Comparison of ENCODE assay signal across 20 cellular contexts in the genomic region with DNA sequence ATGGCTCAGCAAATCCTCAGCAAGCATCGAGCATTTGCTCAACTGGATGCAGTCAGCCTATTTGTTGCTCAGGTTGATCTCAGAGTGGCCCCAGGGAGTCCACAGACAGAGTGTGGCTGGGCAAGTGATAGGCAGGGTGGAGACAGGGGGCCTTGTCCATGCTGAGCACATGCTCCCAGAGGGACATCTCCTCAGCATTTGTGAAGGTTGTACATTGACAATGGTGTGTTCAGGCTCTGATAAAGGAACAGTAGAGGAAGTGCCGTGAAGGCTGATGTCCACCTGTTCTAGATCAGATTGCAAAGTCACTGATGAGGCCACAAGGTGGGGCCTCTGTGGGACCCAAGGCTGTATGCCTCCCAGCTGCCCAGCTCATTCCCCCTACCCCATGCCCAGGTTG. TPM values are rescaled to one million over a fixed set of nuclear protein-coding genes. Genes with fewer than 3 reads are reported as not detected.
DNase-seq lines count a peak whose midpoint lies in the region; ATAC-seq and TF ChIP-seq lines count a peak whose summit lies in the region.
"Had no signal": no experiment of that assay in that cellular context is flagged by ENCODE, and none has a peak within 500 bp of the region (broad histone marks: within the 10 kb centered on the region; RNA-seq: fewer than 3 reads in every experiment).

No MANE protein-coding gene starts in this region.

- POLR2A ChIA-PET in CD8-positive, alpha-beta T cell (lab: Charles Lee), result no interaction called here

- CTCF ChIA-PET in CD8-positive, alpha-beta T cell (lab: Charles Lee), result no interaction called here

- H3K56ac ChIP-seq in H9 (ENCODE audit: insufficient read length, low read depth, low read length), result no peak overlapping the region

- H3K4ac ChIP-seq in H9 (ENCODE audit: low read depth, low read length), result no peak overlapping the region

- no peak overlapping the region for H4K91ac ChIP-seq in H9 (ENCODE audit: insufficient read length, low read depth, low read length)

- H3K4me3 Mint-ChIP-seq in CD8-positive, alpha-beta T cell, result no peak overlapping the region
- H3K4me3 Mint-ChIP-seq in H9, result no peak overlapping the region
- H3K4me3 Mint-ChIP-seq: B cell; CD4-positive, CD25-positive, alpha-beta regulatory T cell; CD8-positive, alpha-beta memory T cell had no signal

- H2BK15ac ChIP-seq in H9 (ENCODE audit: low read depth, low read length), result no peak overlapping the region

- no peaks in the 10 kb centered on the region for H3K27me3 ChIP-seq in CD8-positive, alpha-beta T cell (ENCODE audit: insufficient read depth, low read length)
- H3K27me3 ChIP-seq in H9 (ENCODE audit: insufficient read depth, low read length), result no peaks in the 10 kb centered on the region
- H3K27me3 ChIP-seq: BLaER1 had no signal

- H3K14ac ChIP-seq in H9 (ENCODE audit: insufficient read depth, low read length), result 0 out of 2 replicates have a peak overlapping the region, but pooled peaks have one; percentile 14

- H2AK5ac ChIP-seq in H9 (ENCODE audit: insufficient read length, low read length), result no peak overlapping the region

- peaks cover 45% of the 10 kb centered on the region for H3K36me3 ChIP-seq in CD8-positive, alpha-beta T cell (ENCODE audit: insufficient read depth, low read length)

- H3K4me1 ChIP-seq in CD8-positive, alpha-beta T cell (ENCODE audit: insufficient read depth, low read length), result no peaks in the 10 kb centered on the region
- no peaks in the 10 kb centered on the region for H3K4me1 ChIP-seq in H9 (ENCODE audit: insufficient read depth, low read length)
- H3K4me1 ChIP-seq: BLaER1 had no signal

- H3K9me3 ChIP-seq in CD8-positive, alpha-beta T cell (ENCODE audit: low read length), result no peaks in the 10 kb centered on the region
- no peaks in the 10 kb centered on the region for H3K9me3 ChIP-seq in H9 (ENCODE audit: control insufficient read depth, low read depth, low read length)
- H3K9me3 ChIP-seq: BLaER1 had no signal

- no peaks in the 10 kb centered on the region for H4K20me1 ChIP-seq in H9 (ENCODE audit: control insufficient read depth, insufficient read depth, insufficient read length)
- H4K20me1 ChIP-seq: BLaER1 had no signal

- ATAC-seq in CD8-positive, alpha-beta T cell, result no peak
- ATAC-seq in GM19395 (IDR thresholded peaks at IDR 0.05; ENCODE audit: unreplicated experiment), result no peak
- no peak for ATAC-seq in GM19035 (IDR thresholded peaks at IDR 0.05; ENCODE audit: unreplicated experiment)
- ATAC-seq: GM12878 had no signal

- no peak overlapping the region for H2AFZ ChIP-seq in H9 (ENCODE audit: low read length)

- no peak overlapping the region for H2BK20ac ChIP-seq in H9 (ENCODE audit: low read depth, low read length, poor library complexity, severe bottlenecking)

- no peak for TF ChIP-seq CTCF in CD8-positive, alpha-beta T cell (IDR thresholded peaks at IDR 0.05)
- no peak for TF ChIP-seq CTCF in H9 (conservative IDR thresholded peaks at IDR 0.05)

- no peak overlapping the region for H2BK12ac ChIP-seq in H9 (ENCODE audit: insufficient read length, low read depth, low read length)

- no peaks in the 10 kb centered on the region for H3K23me2 ChIP-seq in H9 (ENCODE audit: insufficient read length, low read depth, low read length, poor library complexity, severe bottlenecking)

- H3K27me3 Mint-ChIP-seq in CD8-positive, alpha-beta T cell (ENCODE audit: low read depth), result no peaks in the 10 kb centered on the region
- H3K27me3 Mint-ChIP-seq in H9 (ENCODE audit: low read depth), result no peaks in the 10 kb centered on the region; the same call in 1 of the 2 replicates
- H3K27me3 Mint-ChIP-seq: B cell; CD4-positive, CD25-positive, alpha-beta regulatory T cell had no signal

- DNase-seq in CD8-positive, alpha-beta T cell, result no peak
- no peak for DNase-seq in H9
- peak; percentile 43 for DNase-seq in islet precursor cell
- no peak for DNase-seq in NCI-H345 (lab: John Stamatoyannopoulos, UW)
- DNase-seq: CD4-positive, CD25-positive, alpha-beta regulatory T cell; CD8-positive, alpha-beta memory T cell; DMS 273 treated with DMSO at 0.1 percent for 48 hours; DMS79; EL; GDM1; GOT3; HCEC 1CT had no signal

- no peak overlapping the region for H3K27ac ChIP-seq in CD8-positive, alpha-beta T cell (ENCODE audit: low read depth, low read length)
- H3K27ac ChIP-seq in H9 (ENCODE audit: insufficient read length, low read depth, low read length), result no peak overlapping the region
- H3K27ac ChIP-seq: BLaER1, C4-2B had no signal

- H3K18ac ChIP-seq in H9 (ENCODE audit: insufficient read length, low read depth, low read length), result no peak overlapping the region

- H3K4me1 Mint-ChIP-seq in CD8-positive, alpha-beta T cell (ENCODE audit: low read depth), result no peaks in the 10 kb centered on the region
- H3K4me1 Mint-ChIP-seq in H9, result no peaks in the 10 kb centered on the region
- H3K4me1 Mint-ChIP-seq: B cell; CD8-positive, alpha-beta memory T cell had no signal

- H3K36me3 Mint-ChIP-seq in CD8-positive, alpha-beta T cell, result peaks cover 99% of the 10 kb centered on the region
- no peaks in the 10 kb centered on the region for H3K36me3 Mint-ChIP-seq in H9 (ENCODE audit: insufficient read depth in 1 of 3, low read depth in 3 of 3)

- intact Hi-C loops in CD8-positive, alpha-beta T cell (cut with DNase I, micrococcal nuclease), result no loop called here

- no peak overlapping the region for H3K23ac ChIP-seq in H9 (ENCODE audit: insufficient read length, low read depth, low read length)

- no peaks in the 10 kb centered on the region for H3K79me1 ChIP-seq in H9 (ENCODE audit: insufficient read depth, low read depth, low read length, poor library complexity, severe bottlenecking)

- no peak overlapping the region for H3K9ac ChIP-seq in H9 (ENCODE audit: extremely low read depth, insufficient read length, low read length)
- H3K9ac ChIP-seq: BLaER1 had no signal

- H4K5ac ChIP-seq in H9 (ENCODE audit: insufficient read length, low read depth, low read length), result no peak overlapping the region

- H3K79me2 ChIP-seq in H9 (ENCODE audit: insufficient read depth, low read length), result 0 out of 2 replicates have a peak, but pooled peaks cover 2% of the 10 kb centered on the region

- no peak overlapping the region for H3K4me3 ChIP-seq in CD8-positive, alpha-beta T cell (ENCODE audit: low read depth, low read length)
- H3K4me3 ChIP-seq: BLaER1, GM12878 had no signal

- H3T11ph ChIP-seq in H9 (ENCODE audit: low read length), result no peak overlapping the region

- WGBS in H9 (ENCODE audit: extremely low coverage, insufficient read length, low lambda C conversion rate), result no CpG with 5 or more reads among the region's 2 CpGs

- no peak overlapping the region for H4K8ac ChIP-seq in H9 (replicated peaks; ENCODE audit: insufficient read length, low read depth, low read length)

- H3K4me2 ChIP-seq in H9 (ENCODE audit: insufficient read depth, insufficient read length, low read length), result no peak overlapping the region
- H3K4me2 ChIP-seq: BLaER1 had no signal

- H3K27ac Mint-ChIP-seq in CD8-positive, alpha-beta T cell, result peak overlapping the region; percentile 39
- no peak overlapping the region for H3K27ac Mint-ChIP-seq in H9
- H3K27ac Mint-ChIP-seq: B cell; CD8-positive, alpha-beta memory T cell had no signal

- no peak overlapping the region for H2BK120ac ChIP-seq in H9 (ENCODE audit: low read depth, low read length, poor library complexity, severe bottlenecking)

- H2BK5ac ChIP-seq in H9 (ENCODE audit: insufficient read length, low read length), result no peak overlapping the region

- H3K9me3 Mint-ChIP-seq in CD8-positive, alpha-beta T cell, result no peaks in the 10 kb centered on the region
- H3K9me3 Mint-ChIP-seq in H9, result no peaks in the 10 kb centered on the region; a peak in 1 of 5 replicates

RNA-seq across cellular contexts. Expression of gene FOXI1, which starts 50.1 kb away (rescaled TPM):
- total RNA-seq in CD8-positive, alpha-beta T cell, result not detected
- total RNA-seq in H9 (2021), result not detected in 2 replicates
- total RNA-seq: A172; A673; B cell; CD4-positive, CD25-positive, alpha-beta regulatory T cell; CD8-positive, alpha-beta memory T cell; GM12878 had no signal
